Comparison of ENCODE assay signal across 11 cellular contexts in the genomic region with DNA sequence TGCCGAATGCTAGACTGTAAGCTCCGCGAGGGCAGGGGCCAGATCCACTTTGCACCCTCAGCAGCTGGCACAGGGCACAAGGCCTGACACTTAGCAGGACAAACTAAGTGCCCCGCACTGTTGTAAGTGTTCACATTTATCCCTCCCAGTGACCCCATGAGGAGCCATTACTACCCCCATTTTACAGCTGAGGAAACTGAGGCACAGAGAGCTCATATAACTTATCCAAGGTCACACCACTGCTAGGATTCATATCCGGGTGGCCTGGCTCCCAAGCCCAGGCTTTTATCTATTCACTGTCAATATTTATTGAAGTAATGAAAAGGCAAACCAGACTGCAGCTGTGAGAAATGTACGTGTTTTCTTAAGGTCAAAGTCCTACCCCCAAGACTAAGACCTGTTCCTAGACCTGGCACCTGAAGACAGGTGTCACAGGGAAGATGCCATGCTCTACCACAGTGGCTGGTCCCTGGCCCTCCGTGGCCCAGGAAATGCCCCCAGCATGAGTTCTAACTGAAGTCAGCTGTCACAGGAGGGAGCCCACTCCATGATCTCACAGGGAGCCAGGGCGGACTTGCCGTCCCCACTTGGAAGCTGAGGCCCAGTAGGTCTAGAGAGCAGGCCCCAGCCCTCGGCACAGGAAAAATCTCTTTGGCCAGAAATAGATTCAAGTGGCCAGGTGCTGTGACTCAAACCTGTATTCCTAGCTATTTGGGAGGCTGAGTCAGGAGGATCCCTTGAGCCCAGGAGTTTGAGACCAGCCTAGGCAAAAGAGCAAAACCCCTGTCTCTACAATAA.
DNase-seq lines count a peak whose midpoint lies in the region; ATAC-seq and TF ChIP-seq lines count a peak whose summit lies in the region.
"Had no signal": no experiment of that assay in that cellular context is flagged by ENCODE, and none has a peak within 500 bp of the region (broad histone marks: within the 10 kb centered on the region; RNA-seq: fewer than 3 reads in every experiment).

No MANE protein-coding gene starts in this region.

- peak overlapping the region; percentile 98 for H2BK15ac ChIP-seq in IMR-90 (ENCODE audit: low read depth, low read length)

- peak overlapping the region; percentile 85 for H2AFZ ChIP-seq in IMR-90 (replicated peaks; ENCODE audit: low read length, poor library complexity)

- no peak for ATAC-seq in IMR-90 (ENCODE audit: low read depth)
- no peak for ATAC-seq in GM21390 (IDR thresholded peaks at IDR 0.05; ENCODE audit: unreplicated experiment)
- ATAC-seq in GM19467 (IDR thresholded peaks at IDR 0.05; ENCODE audit: unreplicated experiment) = no peak
- ATAC-seq: activated CD8-positive, alpha-beta memory T cell treated with anti-CD3 and anti-CD28 coated beads, Interleukin-2, amount 10 ng/mL, durations not matched to agents 7 days and 5 days had no signal

- no peaks in the 10 kb centered on the region for H3K27me3 ChIP-seq in IMR-90 (ENCODE audit: control insufficient read depth, insufficient read depth, low read length)
- no peaks in the 10 kb centered on the region for H3K27me3 ChIP-seq in duodenal mucosa (ENCODE audit: control insufficient read depth in 1 of 2, insufficient read depth in 2 of 2, low read length in 2 of 2)
- H3K27me3 ChIP-seq in mucosa of rectum (ENCODE audit: control insufficient read depth in 2 of 2, insufficient read depth in 2 of 2, low read length in 2 of 2) = no peaks in the 10 kb centered on the region
- no peaks in the 10 kb centered on the region for H3K27me3 ChIP-seq in subcutaneous abdominal adipose tissue (ENCODE audit: control insufficient read depth in 5 of 5, insufficient read depth in 4 of 5, low read length in 5 of 5)
- no peaks in the 10 kb centered on the region for H3K27me3 ChIP-seq in HAP-1 (ENCODE audit: low read depth)

- 68% methylated on average over 4 of the region's 10 CpGs; no CpG with 5 or more reads in 1 of the 2 experiments for WGBS in IMR-90 (ENCODE audit: extremely low coverage in 2 of 2, insufficient read length in 1 of 2), 2 experiments

- intact Hi-C loops in IMR-90 (cut with micrococcal nuclease) = loop anchor here (1.0 kb wide), 1 partner anchor 27 kb away; no protein-coding TSS in a partner anchor

- peak overlapping the region; percentile 82 for H3K23ac ChIP-seq in IMR-90 (ENCODE audit: low read depth, low read length)

- H3K4me2 ChIP-seq in IMR-90 (ENCODE audit: low read depth, low read length) = no peak overlapping the region

- peak overlapping the region; percentile 99 for H2AK5ac ChIP-seq in IMR-90 (ENCODE audit: low read depth, low read length)

- DNase-seq in IMR-90 = no peak
- no peak for DNase-seq in HAP-1 (ENCODE audit: low spot score in 2 of 2)
- no peak for DNase-seq in putamen (ENCODE audit: low spot score)
- DNase-seq: activated CD8-positive, alpha-beta memory T cell treated with anti-CD3 and anti-CD28 coated beads, Interleukin-2, amount 10 ng/mL, durations not matched to agents 7 days and 5 days; NCI-H1105; occipital lobe had no signal

- H2AK9ac ChIP-seq in IMR-90 (replicated peaks; ENCODE audit: low read depth, low read length, poor library complexity) = peak overlapping the region; percentile 97

- TF ChIP-seq CTCF in IMR-90 (conservative IDR thresholded peaks at IDR 0.05; ENCODE audit: low read depth, low read length) = no peak

- in situ Hi-C loops in IMR-90 (cut with MboI; ENCODE audit: low sequenced_read_pairs) (no loop called here), HAP-1 (cut with MboI; ENCODE audit: low sequenced_read_pairs) (no loop called here)

- CTCF ChIA-PET in IMR-90 (lab: Yijun Ruan, JAX) = interaction anchor here (1.6 to 2.2 kb wide), 2 partner anchors 8 to 33 kb away, joined by 4 to 5 read pairs; no protein-coding TSS in a partner anchor

- TF ChIP-seq RAD21 in IMR-90 (IDR thresholded peaks at IDR 0.05; ENCODE audit: low read length) = no peak

- peak overlapping the region; percentile 82 for H3K14ac ChIP-seq in IMR-90 (replicated peaks; ENCODE audit: low read depth, low read length)

- H3K4me3 ChIP-seq in IMR-90 (ENCODE audit: insufficient read depth, low read depth, low read length) (no peak overlapping the region), duodenal mucosa (ENCODE audit: low read depth in 1 of 2, low read length in 2 of 2) (no peak overlapping the region), mucosa of rectum (ENCODE audit: low read length in 2 of 2) (no peak overlapping the region), subcutaneous abdominal adipose tissue (ENCODE audit: low read depth in 1 of 5, low read length in 5 of 5) (no peak overlapping the region), HAP-1 (no peak overlapping the region)

- peak overlapping the region; percentile 99 for H3K27ac ChIP-seq in IMR-90 (ENCODE audit: insufficient read depth, low read length)
- peak overlapping the region; percentile 82 for H3K27ac ChIP-seq in duodenal mucosa (ENCODE audit: low read depth, low read length)
- peak overlapping the region; percentile 89 to 93 for H3K27ac ChIP-seq in mucosa of rectum (ENCODE audit: low read depth in 2 of 2, low read length in 2 of 2)
- peak overlapping the region; percentile 86 for H3K27ac ChIP-seq in subcutaneous abdominal adipose tissue (ENCODE audit: low read depth, low read length)

- peak overlapping the region; percentile 94 for H3K18ac ChIP-seq in IMR-90 (ENCODE audit: low read depth, low read length)

- H4K8ac ChIP-seq in IMR-90 (ENCODE audit: low read depth in 2 of 2, low read length in 2 of 2) = peak overlapping the region; percentile 76 to 99

- peaks cover 0 to 39% of the 10 kb centered on the region in 2 experiments; a peak in 3 of 4 replicates for H3K79me1 ChIP-seq in IMR-90 (ENCODE audit: low read depth in 1 of 2, low read length in 2 of 2)

- H2BK20ac ChIP-seq in IMR-90 (ENCODE audit: low read depth, low read length) = peak overlapping the region; percentile 99

- H3K4ac ChIP-seq in IMR-90 (ENCODE audit: low read depth, low read length) = peak overlapping the region; percentile 98

- peak overlapping the region; percentile 96 for H2BK120ac ChIP-seq in IMR-90 (ENCODE audit: low read depth, low read length)

- H2BK5ac ChIP-seq in IMR-90 (ENCODE audit: low read depth, low read length, poor library complexity, severe bottlenecking) = peak overlapping the region; percentile 98

- H3K36me3 ChIP-seq in IMR-90 (ENCODE audit: control insufficient read depth, insufficient read depth, low read length) (no peaks in the 10 kb centered on the region), duodenal mucosa (ENCODE audit: control insufficient read depth in 1 of 2, insufficient read depth in 2 of 2, low read length in 2 of 2) (no peaks in the 10 kb centered on the region), mucosa of rectum (ENCODE audit: control insufficient read depth in 2 of 2, insufficient read depth in 2 of 2, low read length in 2 of 2) (no peaks in the 10 kb centered on the region), subcutaneous abdominal adipose tissue (ENCODE audit: control insufficient read depth in 5 of 5, insufficient read depth in 5 of 5, low read length in 5 of 5) (no peaks in the 10 kb centered on the region), HAP-1 (replicated peaks) (no peaks in the 10 kb centered on the region)

- peak overlapping the region; percentile 96 for H4K5ac ChIP-seq in IMR-90 (ENCODE audit: low read depth, low read length)

- peak overlapping the region; percentile 85 for H3K56ac ChIP-seq in IMR-90 (ENCODE audit: extremely low read depth, insufficient read depth, low read length)

- no peak for TF ChIP-seq POLR2A in IMR-90 (IDR thresholded peaks at IDR 0.05; ENCODE audit: low read depth, low read length)

- no peaks in the 10 kb centered on the region for H4K20me1 ChIP-seq in IMR-90 (ENCODE audit: insufficient read depth, low read length)

- POLR2A ChIA-PET in IMR-90 (lab: Charles Lee; ENCODE audit: unreplicated experiment) = interaction anchor here (0.6 to 1.2 kb wide), 3 partner anchors 30 to 108 kb away, joined by 3 to 4 read pairs (median 3); no protein-coding TSS in a partner anchor

- H3K9me3 ChIP-seq in IMR-90 (ENCODE audit: control insufficient read depth, insufficient read depth, low read length) = no peaks in the 10 kb centered on the region
- H3K9me3 ChIP-seq in duodenal mucosa (ENCODE audit: control insufficient read depth in 1 of 2, low read length in 2 of 2) = no peaks in the 10 kb centered on the region
- H3K9me3 ChIP-seq in mucosa of rectum (ENCODE audit: control insufficient read depth in 2 of 2, low read length in 2 of 2) = no peaks in the 10 kb centered on the region
- H3K9me3 ChIP-seq in subcutaneous abdominal adipose tissue (ENCODE audit: control insufficient read depth in 5 of 5, low read length in 5 of 5) = no peaks in the 10 kb centered on the region
- H3K9me3 ChIP-seq in HAP-1 = no peaks in the 10 kb centered on the region

- H4K91ac ChIP-seq in IMR-90 (ENCODE audit: insufficient read depth, low read depth, low read length) = peak overlapping the region; percentile 99

- BruUV-seq in IMR-90 (replicated peaks; lab: Mats Ljungman, UMichigan) = no TSS peak

- dilution Hi-C loops in IMR-90 (cut with HindIII; ENCODE audit: low sequenced_read_pairs, unreplicated experiment) = no loop called here

- H3K4me1 ChIP-seq in IMR-90 (ENCODE audit: control insufficient read depth, insufficient read depth, low read length) (peaks cover 47% of the 10 kb centered on the region), duodenal mucosa (ENCODE audit: control insufficient read depth in 1 of 2, insufficient read depth in 2 of 2, low read length in 2 of 2) (peaks cover 44 to 49% of the 10 kb centered on the region in 2 donors), mucosa of rectum (ENCODE audit: control insufficient read depth in 2 of 2, insufficient read depth in 2 of 2, low read length in 2 of 2) (peaks cover 38 to 48% of the 10 kb centered on the region in 2 donors), subcutaneous abdominal adipose tissue (ENCODE audit: control insufficient read depth in 5 of 5, insufficient read depth in 5 of 5, low read length in 5 of 5) (peaks cover 21 to 70% (median 62%) of the 10 kb centered on the region in 5 donors), HAP-1 (no peaks in the 10 kb centered on the region)

- H3K9me1 ChIP-seq in IMR-90 (ENCODE audit: insufficient read depth, low read length) = peaks cover 33% of the 10 kb centered on the region

- H3K9ac ChIP-seq in IMR-90 (ENCODE audit: low read depth, low read length) (peak overlapping the region; percentile 79), duodenal mucosa (ENCODE audit: low read depth in 1 of 2, low read length in 2 of 2) (peak overlapping the region; percentile 32 to 34), mucosa of rectum (ENCODE audit: low read depth in 1 of 2, low read length in 2 of 2) (peak overlapping the region; percentile 28 to 64), subcutaneous abdominal adipose tissue (ENCODE audit: low read length in 5 of 5) (peak overlapping the region in 2 of 5 donors; percentile 38 to 48)

TF ChIP-seq in IMR-90, 13 proteins besides CTCF, POLR2A, EP300 and RAD21:
- TF ChIP-seq RFX5 (IDR thresholded peaks at IDR 0.05; ENCODE audit: low read depth, low read length) (no peak), BHLHE40 (IDR thresholded peaks at IDR 0.05; ENCODE audit: low read depth, low read length) (no peak), CHD1 (IDR thresholded peaks at IDR 0.05; ENCODE audit: low read depth, low read length) (no peak; the same call in 1 of the 2 replicates), NFE2L2 (IDR thresholded peaks at IDR 0.05; ENCODE audit: low read depth, low read length) (no peak), SMC3 (IDR thresholded peaks at IDR 0.05; ENCODE audit: low read depth, low read length) (no peak)
TF ChIP-seq in IMR-90: peak in this region for 0.
